ENCODE assay signal across 8 cellular contexts in genomic region chr19:6423499-6424189, GRCh38. TPM values are rescaled to one million over a fixed set of nuclear protein-coding genes. Genes with fewer than 3 reads are reported as not detected.
DNase-seq lines count a peak whose midpoint lies in the region; ATAC-seq and TF ChIP-seq lines count a peak whose summit lies in the region.

No MANE protein-coding gene starts in this region.

- H3K9me3 ChIP-seq in naive thymus-derived CD4-positive, alpha-beta T cell (ENCODE audit: control insufficient read depth in 2 of 3, low read length in 3 of 3) = no peaks in the 10 kb centered on the region

- TF ChIP-seq CTCF in C4-2B (conservative IDR thresholded peaks at IDR 0.05) (no peak), WI38 (IDR thresholded peaks at IDR 0.05; ENCODE audit: low read depth, low read length) (no peak)

- no peaks in the 10 kb centered on the region for H3K9me3 Mint-ChIP-seq in naive thymus-derived CD4-positive, alpha-beta T cell

- no peaks in the 10 kb centered on the region for H3K27me3 Mint-ChIP-seq in naive thymus-derived CD4-positive, alpha-beta T cell

- H3K36me3 ChIP-seq in naive thymus-derived CD4-positive, alpha-beta T cell (ENCODE audit: control insufficient read depth in 2 of 3, insufficient read depth in 3 of 3, low read length in 3 of 3) = peaks cover 11 to 38% (median 18%) of the 10 kb centered on the region in 3 experiments
- no peaks in the 10 kb centered on the region for H3K36me3 ChIP-seq in urinary bladder (ENCODE audit: insufficient read depth)

- H3K4me3 Mint-ChIP-seq in naive thymus-derived CD4-positive, alpha-beta T cell = peak overlapping the region; percentile 85 to 92 (median 90)

- H3K27me3 ChIP-seq in naive thymus-derived CD4-positive, alpha-beta T cell (ENCODE audit: control insufficient read depth in 2 of 2, insufficient read depth in 2 of 2, low read length in 2 of 2) = no peaks in the 10 kb centered on the region

- peaks cover 18 to 42% (median 41%) of the 10 kb centered on the region in 7 donors for H3K4me1 Mint-ChIP-seq in naive thymus-derived CD4-positive, alpha-beta T cell

- H3K27ac ChIP-seq in C4-2B = peak overlapping the region; percentile 88
- H3K27ac ChIP-seq in epithelial cell of prostate = peak overlapping the region; percentile 39
- peak overlapping the region; percentile 87 for H3K27ac ChIP-seq in naive thymus-derived CD4-positive, alpha-beta T cell (ENCODE audit: low read depth, low read length)
- H3K27ac ChIP-seq in urinary bladder (ENCODE audit: low read depth) = peak overlapping the region; percentile 43

- DNase-seq in HK-2 (ENCODE audit: unreplicated experiment) (peak; percentile 41), epithelial cell of prostate (ENCODE audit: low read depth, low spot score) (peak; percentile 3), NCI-H1048 (lab: John Stamatoyannopoulos, UW) (no peak)
- peak in 2 of 9 donors; percentile 8 to 45 for DNase-seq in naive thymus-derived CD4-positive, alpha-beta T cell

- intact Hi-C loops in naive thymus-derived CD4-positive, alpha-beta T cell (cut with micrococcal nuclease) = loop anchor here (2.0 to 10.0 kb wide), 3 partner anchors 61 to 675 kb away; partner anchors contain the start of genes DENND1C (in 1 of the 2) and VMAC (in 1 of the 2)

- H3K4me3 ChIP-seq in WI38 (ENCODE audit: low read depth, low read length) (peak overlapping the region; percentile 94), urinary bladder (ENCODE audit: low read depth, low read length) (peak overlapping the region; percentile 97)
- peak overlapping the region; percentile 75 for H3K4me3 ChIP-seq in naive thymus-derived CD4-positive, alpha-beta T cell (ENCODE audit: low read length)

- peaks cover 15 to 22% of the 10 kb centered on the region in 2 donors for H3K4me1 ChIP-seq in naive thymus-derived CD4-positive, alpha-beta T cell (ENCODE audit: control insufficient read depth in 2 of 2, insufficient read depth in 2 of 2, low read length in 2 of 2)
- no peaks in the 10 kb centered on the region for H3K4me1 ChIP-seq in urinary bladder (ENCODE audit: insufficient read depth)

- peaks cover 0 to 21% (median 3%) of the 10 kb centered on the region in 5 donors for H3K36me3 Mint-ChIP-seq in naive thymus-derived CD4-positive, alpha-beta T cell

- peak overlapping the region; percentile 74 to 93 (median 89) for H3K27ac Mint-ChIP-seq in naive thymus-derived CD4-positive, alpha-beta T cell

- under 1% methylated on average over 20 of the region's 20 CpGs for WGBS in urinary bladder

- CTCF ChIA-PET in naive thymus-derived CD4-positive, alpha-beta T cell (lab: Charles Lee) = no interaction called here

- POLR2A ChIA-PET in naive thymus-derived CD4-positive, alpha-beta T cell (lab: Charles Lee) = interaction anchor here (0.7 to 4.0 kb wide), 4 partner anchors 30 to 58 kb away, joined by 3 to 22 read pairs (median 3); partner anchors contain the start of gene ALKBH7

- no peak for ATAC-seq in naive thymus-derived CD4-positive, alpha-beta T cell
- no peak for ATAC-seq in GM21737 (IDR thresholded peaks at IDR 0.05; ENCODE audit: unreplicated experiment)

RNA-seq across cellular contexts. Expression of gene KHSRP, which starts 1.0 kb away (rescaled TPM):
- 100 to 1,000 TPM; 142 to 276 (median 152) TPM for total RNA-seq in naive thymus-derived CD4-positive, alpha-beta T cell
- 10 to 100 TPM; 12.5 to 20.9 TPM for polyA plus RNA-seq in naive thymus-derived CD4-positive, alpha-beta T cell
- total RNA-seq in urinary bladder = 85.5 TPM
- polyA plus RNA-seq in urinary bladder = 167 TPM

RNA-seq across cellular contexts. Expression of gene SLC25A41, which starts 9.9 kb away (rescaled TPM):
- total RNA-seq in naive thymus-derived CD4-positive, alpha-beta T cell = under 1 TPM in 1 of 5 experiments, not detected in 4; 0.32 TPM
- not detected for polyA plus RNA-seq in naive thymus-derived CD4-positive, alpha-beta T cell
- not detected for total RNA-seq in urinary bladder
- 1.0 TPM for polyA plus RNA-seq in urinary bladder

RNA-seq across cellular contexts. Expression of gene GTF2F1, which starts 30.7 kb away (rescaled TPM):
- 10 to 100 TPM; 51.5 to 71.6 (median 61.3) TPM for total RNA-seq in naive thymus-derived CD4-positive, alpha-beta T cell
- polyA plus RNA-seq in naive thymus-derived CD4-positive, alpha-beta T cell = 10 to 100 TPM; 17.9 to 33.3 TPM
- 24.4 TPM for total RNA-seq in urinary bladder
- 53.2 TPM for polyA plus RNA-seq in urinary bladder

RNA-seq across cellular contexts. Expression of gene SLC25A23, which starts 35.9 kb away (rescaled TPM):
- 10 to 100 TPM in 4 of 5 experiments, 1 to 10 TPM in 1; 9.0 to 31.3 (median 22.0) TPM for total RNA-seq in naive thymus-derived CD4-positive, alpha-beta T cell
- 10 to 100 TPM; 18.8 to 35.0 TPM for polyA plus RNA-seq in naive thymus-derived CD4-positive, alpha-beta T cell
- total RNA-seq in urinary bladder = 24.1 TPM
- polyA plus RNA-seq in urinary bladder = 91.1 TPM

RNA-seq across cellular contexts. Expression of gene CRB3, which starts 40.4 kb away (rescaled TPM):
- 1 to 10 TPM in 4 of 5 experiments, under 1 TPM in 1; 0.44 to 8.6 (median 5.7) TPM for total RNA-seq in naive thymus-derived CD4-positive, alpha-beta T cell
- 10 to 100 TPM in 1 of 2 donors, 1 to 10 TPM in 1; 6.5 to 10.1 TPM for polyA plus RNA-seq in naive thymus-derived CD4-positive, alpha-beta T cell
- 4.4 TPM for total RNA-seq in urinary bladder
- polyA plus RNA-seq in urinary bladder = 6.1 TPM
